9 cellular contexts compared by ENCODE assay signal in the genomic region with DNA sequence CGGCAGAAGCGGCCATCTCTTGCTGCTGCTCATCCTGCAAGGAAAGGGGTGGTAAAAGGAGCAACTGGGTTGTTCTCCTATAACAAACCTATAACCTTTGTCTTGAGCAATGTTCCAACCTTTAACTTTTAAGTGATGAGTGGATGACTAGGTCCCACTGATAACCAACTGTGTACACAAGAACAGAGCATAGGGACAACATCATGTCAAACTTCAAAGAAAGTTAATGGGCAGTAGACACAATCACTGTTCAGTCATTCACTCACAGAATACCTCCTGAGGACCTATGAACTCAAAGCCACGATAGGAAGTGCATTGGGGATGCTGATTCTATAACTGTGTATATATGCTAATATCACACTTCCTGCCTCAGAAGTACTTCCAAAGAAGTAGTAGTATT. TPM values are rescaled to one million over a fixed set of nuclear protein-coding genes. Genes with fewer than 3 reads are reported as not detected.
"Had no signal": no experiment of that assay in that cellular context is flagged by ENCODE, and none has a peak within 500 bp of the region (broad histone marks: within the 10 kb centered on the region; RNA-seq: fewer than 3 reads in every experiment).

No MANE protein-coding gene starts in this region.

- H3K4me3 ChIP-seq: GM23338, K562 had no signal

- H3K4me3 Mint-ChIP-seq: GM23338, H9 had no signal

- FAIRE-seq: H1, H54 had no signal

- ATAC-seq: GM23338, K562 had no signal

- H2AFZ ChIP-seq: GM23338 had no signal

- DNase-seq: H9, HCEC 1CT, IMR-90, KG1 had no signal

- H3K27ac Mint-ChIP-seq: GM23338, H9 had no signal

RNA-seq across cellular contexts. Expression of a gene that starts 21.6 kb away (rescaled TPM):
- total RNA-seq: H9, K562 had no signal
- polyA plus RNA-seq: IMR-90, K562 had no signal

RNA-seq across cellular contexts. Expression of a gene that starts 43.3 kb away (rescaled TPM):
- total RNA-seq: GM23338, H1, H9, HT-29, IMR-90, K562 had no signal
- polyA plus RNA-seq: GM23338, IMR-90, K562 had no signal

RNA-seq across cellular contexts. Expression of a gene that starts 45.1 kb away (rescaled TPM):
- total RNA-seq: GM23338, H1, H9, HT-29, IMR-90, K562 had no signal
- polyA plus RNA-seq: GM23338, IMR-90, K562 had no signal
